ENCODE assay signal across 8 cellular contexts in the genomic region with DNA sequence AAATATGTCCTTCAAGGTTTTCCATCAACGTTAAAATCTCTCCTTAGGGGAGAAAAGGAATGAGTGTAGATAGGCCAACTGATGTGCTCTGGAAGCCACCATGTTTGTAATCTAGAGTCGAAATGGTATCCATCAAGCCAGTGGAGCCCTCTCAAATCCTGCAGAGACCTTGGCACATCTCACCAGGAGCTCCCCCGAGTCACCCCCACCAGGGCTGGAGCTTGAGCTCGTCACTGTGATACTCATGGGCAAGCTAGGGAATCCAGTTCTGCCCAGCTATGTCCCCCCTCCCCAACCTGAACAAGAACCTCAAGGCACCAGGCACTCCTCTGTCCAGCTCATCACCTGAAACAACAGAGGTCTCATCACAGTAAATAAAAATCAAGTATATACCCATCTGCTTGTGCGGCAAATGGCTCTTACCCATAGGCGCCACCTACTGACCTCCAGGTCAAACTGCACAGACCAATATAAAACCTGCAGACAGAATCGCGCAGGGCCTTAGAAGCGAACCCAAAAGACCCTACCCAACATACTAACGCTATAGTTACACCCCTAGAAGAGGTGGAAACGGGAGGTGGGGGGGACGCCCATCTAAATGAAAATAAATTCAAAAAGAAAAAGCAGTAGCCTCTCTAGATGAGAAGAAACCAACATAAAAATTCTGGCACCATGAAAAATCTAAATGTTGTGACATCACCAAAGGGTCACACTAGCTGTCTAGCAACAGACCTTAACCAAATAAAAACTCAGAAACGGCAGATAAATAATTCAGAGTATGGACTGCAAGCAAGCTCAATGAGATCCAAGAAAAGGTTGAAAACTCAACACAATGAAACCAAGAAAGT.
DNase-seq lines count a peak whose midpoint lies in the region; ATAC-seq and TF ChIP-seq lines count a peak whose summit lies in the region.

No MANE protein-coding gene starts in this region.

- peaks cover 15% of the 10 kb centered on the region for H3K9me3 Mint-ChIP-seq in type B pancreatic cell

- no peaks in the 10 kb centered on the region for H3K4me1 Mint-ChIP-seq in type B pancreatic cell (ENCODE audit: unreplicated experiment)

- no peaks in the 10 kb centered on the region for H3K27me3 Mint-ChIP-seq in type B pancreatic cell

- H3K4me3 ChIP-seq in right atrium auricular region: no peak overlapping the region

- ATAC-seq in HG03354 (IDR thresholded peaks at IDR 0.05; ENCODE audit: poor library complexity, severe bottlenecking, unreplicated experiment): peak; percentile 57

- TF ChIP-seq CTCF in right atrium auricular region (IDR thresholded peaks at IDR 0.05) (peak; percentile 28 to 50), type B pancreatic cell (conservative IDR thresholded peaks at IDR 0.05) (peak; percentile 69)

- H3K4me3 Mint-ChIP-seq in type B pancreatic cell: no peak overlapping the region

- DNase-seq in activated T-cell treated with anti-CD3 and anti-CD28 coated beads for 48 hours (ENCODE audit: low read depth): peak; percentile 11
- no peak for DNase-seq in activated T-cell treated with anti-CD3 and anti-CD28 coated beads for 4 hours
- peak; percentile 5 for DNase-seq in SKM-1 treated with dmso at 0.1 percent for 144 hours (lab: John Stamatoyannopoulos, UW; ENCODE audit: unreplicated experiment)
- DNase-seq in right atrium auricular region (ENCODE audit: low spot score): no peak
- DNase-seq in type B pancreatic cell (ENCODE audit: extremely low spot score, unreplicated experiment): no peak
- no peak for DNase-seq in COLO668 (lab: John Stamatoyannopoulos, UW; ENCODE audit: unreplicated experiment)
- no peak for DNase-seq in occipital lobe (lab: John Stamatoyannopoulos, UW)

- no peaks in the 10 kb centered on the region for H3K4me1 ChIP-seq in right atrium auricular region

- H3K27ac Mint-ChIP-seq in type B pancreatic cell: no peak overlapping the region

- H3K27ac ChIP-seq in right atrium auricular region: no peak overlapping the region

- peaks cover 14% of the 10 kb centered on the region for H3K36me3 Mint-ChIP-seq in type B pancreatic cell

- H3K9me3 ChIP-seq in right atrium auricular region: peaks cover 0 to 6% of the 10 kb centered on the region in 2 donors

- H3K36me3 ChIP-seq in right atrium auricular region: no peaks in the 10 kb centered on the region

- no peaks in the 10 kb centered on the region for H3K27me3 ChIP-seq in right atrium auricular region

Comparison
In these comparisons a context has a peak if more than half of its experiments do, and no peak if none do; other contexts are left out.
1. DNase-seq: peak in activated T-cell treated with anti-CD3 and anti-CD28 coated beads for 48 hours (single experiment) and SKM-1 treated with dmso at 0.1 percent for 144 hours (single experiment); none in activated T-cell treated with anti-CD3 and anti-CD28 coated beads for 4 hours (single experiment), right atrium auricular region (single experiment), type B pancreatic cell (single experiment), COLO668 (single experiment) and occipital lobe (single experiment).